Comparison of ENCODE assay signal across 19 cellular contexts in the genomic region with DNA sequence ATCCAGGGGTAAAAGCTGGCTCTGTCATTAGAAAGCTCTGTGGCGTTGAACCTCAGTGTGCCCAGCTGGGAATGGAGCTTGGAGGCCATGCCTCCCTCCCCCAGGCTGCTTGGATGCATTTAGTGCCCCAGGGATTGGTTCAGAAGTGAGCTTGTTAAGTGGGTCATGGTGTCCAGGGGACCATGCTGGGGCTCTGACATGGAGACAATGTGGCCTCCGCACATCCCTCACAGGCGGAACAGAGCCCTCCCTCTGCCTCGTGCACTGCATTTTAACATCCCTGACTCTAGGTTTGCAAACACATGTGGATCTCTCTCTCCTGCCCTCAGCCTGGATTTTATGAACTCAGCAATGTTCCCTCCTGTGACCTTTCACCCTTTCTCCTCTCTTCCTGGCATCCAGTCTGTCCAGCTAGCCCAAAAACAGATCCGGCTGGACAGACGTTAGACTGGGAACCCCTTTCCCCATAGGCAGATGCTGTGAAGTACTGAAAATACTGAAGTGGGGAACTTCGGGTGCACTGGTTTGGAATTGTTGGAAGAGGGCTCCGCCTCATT.
"Had no signal": no experiment of that assay in that cellular context is flagged by ENCODE, and none has a peak within 500 bp of the region (broad histone marks: within the 10 kb centered on the region; RNA-seq: fewer than 3 reads in every experiment).

No MANE protein-coding gene starts in this region.

- ATAC-seq: esophagus mucosa; gastroesophageal sphincter; heart left ventricle; left lung; naive thymus-derived CD4-positive, alpha-beta T cell; pancreas; stimulated activated effector memory CD8-positive, alpha-beta T cell treated with anti-CD3 and anti-CD28 coated beads, Interleukin-12 subunit alpha, Interleukin-12 subunit beta, amount 100 ng/mL, for 72 hours had no signal

- DNase-seq: colonic mucosa; effector CD8-positive, alpha-beta T cell; endodermal cell; foreskin fibroblast; mesenchymal stem cell; naive thymus-derived CD4-positive, alpha-beta T cell; pancreas; sigmoid colon; stimulated activated CD4-positive, alpha-beta T cell treated with anti-CD3 and anti-CD28 coated beads, Interleukin-2, amount 100 ng/mL, for 24 hours; stimulated activated CD4-positive, alpha-beta T cell treated with anti-CD3 and anti-CD28 coated beads, Interleukin-4, amount 100 ng/mL, for 24 hours; stimulated activated naive CD4-positive, alpha-beta T cell treated with Interleukin-2 at 50 U/mL for 16 hours; stomach; thyroid gland; trophoblast cell had no signal
